23 cellular contexts compared by ENCODE assay signal in genomic region chr9:4171519-4171918, GRCh38.
A peak's percentile ranks its signal among the peaks of the same experiment; 100 is the strongest.
DNase-seq lines count a peak whose midpoint lies in the region; ATAC-seq, FAIRE-seq and TF ChIP-seq lines count a peak whose summit lies in the region.
"Had no signal": no experiment of that assay in that cellular context is flagged by ENCODE, and none has a peak within 500 bp of the region (broad histone marks: within the 10 kb centered on the region; RNA-seq: fewer than 3 reads in every experiment).

No MANE protein-coding gene starts in this region.

- H3K4me3 Mint-ChIP-seq in activated T-helper 17 cell treated with anti-CD3 and anti-CD28 coated beads, Interleukin-2, amount 50 U/mL, for 72 hours = no peak overlapping the region
- H3K4me3 Mint-ChIP-seq: CD4-positive, CD25-positive, alpha-beta regulatory T cell; CD8-positive, alpha-beta memory T cell had no signal

- no peaks in the 10 kb centered on the region for H3K27me3 Mint-ChIP-seq in activated T-helper 17 cell treated with anti-CD3 and anti-CD28 coated beads, Interleukin-2, amount 50 U/mL, for 72 hours
- H3K27me3 Mint-ChIP-seq: CD8-positive, alpha-beta memory T cell had no signal

- FAIRE-seq in small intestine (lab: Jason Lieb, UNC) = no peak
- FAIRE-seq: GM12891, GM19239 had no signal

- H3K4me1 Mint-ChIP-seq in activated T-helper 17 cell treated with anti-CD3 and anti-CD28 coated beads, Interleukin-2, amount 50 U/mL, for 72 hours = no peaks in the 10 kb centered on the region
- H3K4me1 Mint-ChIP-seq: CD4-positive, CD25-positive, alpha-beta regulatory T cell; CD8-positive, alpha-beta memory T cell had no signal

- H3K9me3 ChIP-seq in HEK293 (ENCODE audit: control insufficient read depth, insufficient read depth, low read depth, low read length) (no peaks in the 10 kb centered on the region), colonic mucosa (no peaks in the 10 kb centered on the region), mucosa of descending colon (no peaks in the 10 kb centered on the region), small intestine (ENCODE audit: control insufficient read depth, low read depth) (no peaks in the 10 kb centered on the region)
- H3K9me3 ChIP-seq: BE2C had no signal

- H3K27me3 ChIP-seq in colonic mucosa (no peaks in the 10 kb centered on the region), small intestine (ENCODE audit: control insufficient read depth in 2 of 2, insufficient read depth in 2 of 2, low read length in 2 of 2) (no peaks in the 10 kb centered on the region)
- H3K27me3 ChIP-seq: BE2C had no signal

- peaks cover 8% of the 10 kb centered on the region for H3K4me1 ChIP-seq in HEK293 (ENCODE audit: control insufficient read depth, insufficient read depth, low read length)
- H3K4me1 ChIP-seq in colonic mucosa = no peaks in the 10 kb centered on the region
- H3K4me1 ChIP-seq in mucosa of descending colon (ENCODE audit: low read depth) = peaks cover 37% of the 10 kb centered on the region
- H3K4me1 ChIP-seq in small intestine (ENCODE audit: control insufficient read depth in 2 of 2, insufficient read depth in 1 of 2, low read depth in 1 of 2, low read length in 1 of 2) = no peaks in the 10 kb centered on the region
- H3K4me1 ChIP-seq: BE2C had no signal

- CTCF ChIA-PET in HEK293 (lab: Yijun Ruan, JAX) = interaction anchor here (0.5 to 1.4 kb wide), 5 partner anchors 9 to 139 kb away, joined by 3 to 4 read pairs (median 4); no protein-coding TSS in a partner anchor

- intact Hi-C loops in colonic mucosa (cut with DNase I) = loop anchor here (5.0 to 10.0 kb wide), 2 partner anchors 34 to 113 kb away; no protein-coding TSS in a partner anchor
- intact Hi-C loops in mucosa of descending colon (cut with DNase I, micrococcal nuclease) = no loop called here

- ATAC-seq in mucosa of descending colon = peak; percentile 89
- ATAC-seq in activated T-helper 17 cell treated with anti-CD3 and anti-CD28 coated beads, Interleukin-2, amount 50 U/mL, for 72 hours (replicated peaks) = no peak
- ATAC-seq in GM21526 (IDR thresholded peaks at IDR 0.05; ENCODE audit: low FRiP score, unreplicated experiment) = no peak
- ATAC-seq: HCT116 had no signal

- no peak overlapping the region for H3K9ac ChIP-seq in colonic mucosa (ENCODE audit: low read depth in 2 of 2, low read length in 2 of 2)

- POLR2A ChIA-PET in HEK293 (lab: Yijun Ruan, JAX) = no interaction called here

- H3K27ac Mint-ChIP-seq in activated T-helper 17 cell treated with anti-CD3 and anti-CD28 coated beads, Interleukin-2, amount 50 U/mL, for 72 hours = no peak overlapping the region
- H3K27ac Mint-ChIP-seq: CD4-positive, CD25-positive, alpha-beta regulatory T cell; CD8-positive, alpha-beta memory T cell had no signal

- H3K36me3 ChIP-seq in HEK293 (ENCODE audit: control insufficient read depth in 2 of 2, insufficient read depth in 1 of 2, low read length in 2 of 2) (no peaks in the 10 kb centered on the region), colonic mucosa (no peaks in the 10 kb centered on the region), mucosa of descending colon (ENCODE audit: low read depth) (no peaks in the 10 kb centered on the region), small intestine (ENCODE audit: control insufficient read depth in 2 of 2, insufficient read depth in 2 of 2, low read length in 2 of 2) (no peaks in the 10 kb centered on the region)
- H3K36me3 ChIP-seq: BE2C had no signal

- no peak for DNase-seq in colonic mucosa
- no peak for DNase-seq in mucosa of descending colon
- DNase-seq in small intestine = peak; percentile 20
- no peak for DNase-seq in coronary artery (ENCODE audit: low spot score)
- DNase-seq in NCI-H2081 treated with DMSO at 0.1 percent for 48 hours (lab: John Stamatoyannopoulos, UW) = no peak
- DNase-seq: ACHN; BE2C; C1 segment of cervical spinal cord; CD4-positive, CD25-positive, alpha-beta regulatory T cell; CD8-positive, alpha-beta memory T cell; COR-L47; DMS 273 treated with DMSO at 0.1 percent for 48 hours; DMS53; DND-41; EL; GOT3; H7 had no signal

- no peak for TF ChIP-seq CTCF in HEK293 (tag by site-specific recombination; IDR thresholded peaks at IDR 0.05)
- TF ChIP-seq CTCF in colonic mucosa (IDR thresholded peaks at IDR 0.05) = no peak
- no peak for TF ChIP-seq CTCF in mucosa of descending colon (IDR thresholded peaks at IDR 0.05)
- no peak for TF ChIP-seq CTCF in coronary artery (IDR thresholded peaks at IDR 0.05)

- H3K36me3 Mint-ChIP-seq in activated T-helper 17 cell treated with anti-CD3 and anti-CD28 coated beads, Interleukin-2, amount 50 U/mL, for 72 hours (ENCODE audit: low read depth) = no peaks in the 10 kb centered on the region
- H3K36me3 Mint-ChIP-seq: CD4-positive, CD25-positive, alpha-beta regulatory T cell; CD8-positive, alpha-beta memory T cell had no signal

- H3K9me3 Mint-ChIP-seq in activated T-helper 17 cell treated with anti-CD3 and anti-CD28 coated beads, Interleukin-2, amount 50 U/mL, for 72 hours = no peaks in the 10 kb centered on the region
- H3K9me3 Mint-ChIP-seq: CD4-positive, CD25-positive, alpha-beta regulatory T cell had no signal

- H3K27ac ChIP-seq in HEK293 (ENCODE audit: extremely low read depth, low read depth, low read length) (no peak overlapping the region), colonic mucosa (peak overlapping the region; percentile 34), small intestine (ENCODE audit: low read depth in 1 of 2, low read length in 1 of 2) (no peak overlapping the region), coronary artery (no peak overlapping the region)

- WGBS in small intestine, 3 donors = 9 to 56% (median 22%) methylated on average over 4 of the region's 4 CpGs

- H3K4me3 ChIP-seq in HEK293 (ENCODE audit: low read depth, low read length) = no peak overlapping the region
- H3K4me3 ChIP-seq in colonic mucosa = no peak overlapping the region
- no peak overlapping the region for H3K4me3 ChIP-seq in mucosa of descending colon
- H3K4me3 ChIP-seq in small intestine (ENCODE audit: low read depth in 1 of 2, low read length in 2 of 2) = no peak overlapping the region
- no peak overlapping the region for H3K4me3 ChIP-seq in coronary artery

TF ChIP-seq in HEK293, 187 proteins besides CTCF, POLR2A, EP300 and RAD21 (continues in another document):
- no peak for TF ChIP-seq ZNF768 (tag by site-specific recombination; IDR thresholded peaks at IDR 0.05)
- peak; percentile 92 for TF ChIP-seq ZNF843 (tag by site-specific recombination; IDR thresholded peaks at IDR 0.05)
- TF ChIP-seq KLF8 (tag by site-specific recombination; IDR thresholded peaks at IDR 0.05) = 0 out of 2 replicates have a peak, but pooled peaks have one; percentile 22
- TF ChIP-seq GLI4 (tag by site-specific recombination; IDR thresholded peaks at IDR 0.05) = no peak
- TF ChIP-seq, protein P1, sequence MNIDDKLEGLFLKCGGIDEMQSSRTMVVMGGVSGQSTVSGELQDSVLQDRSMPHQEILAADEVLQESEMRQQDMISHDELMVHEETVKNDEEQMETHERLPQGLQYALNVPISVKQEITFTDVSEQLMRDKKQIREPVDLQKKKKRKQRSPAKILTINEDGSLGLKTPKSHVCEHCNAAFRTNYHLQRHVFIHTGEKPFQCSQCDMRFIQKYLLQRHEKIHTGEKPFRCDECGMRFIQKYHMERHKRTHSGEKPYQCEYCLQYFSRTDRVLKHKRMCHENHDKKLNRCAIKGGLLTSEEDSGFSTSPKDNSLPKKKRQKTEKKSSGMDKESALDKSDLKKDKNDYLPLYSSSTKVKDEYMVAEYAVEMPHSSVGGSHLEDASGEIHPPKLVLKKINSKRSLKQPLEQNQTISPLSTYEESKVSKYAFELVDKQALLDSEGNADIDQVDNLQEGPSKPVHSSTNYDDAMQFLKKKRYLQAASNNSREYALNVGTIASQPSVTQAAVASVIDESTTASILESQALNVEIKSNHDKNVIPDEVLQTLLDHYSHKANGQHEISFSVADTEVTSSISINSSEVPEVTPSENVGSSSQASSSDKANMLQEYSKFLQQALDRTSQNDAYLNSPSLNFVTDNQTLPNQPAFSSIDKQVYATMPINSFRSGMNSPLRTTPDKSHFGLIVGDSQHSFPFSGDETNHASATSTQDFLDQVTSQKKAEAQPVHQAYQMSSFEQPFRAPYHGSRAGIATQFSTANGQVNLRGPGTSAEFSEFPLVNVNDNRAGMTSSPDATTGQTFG (tag by site-specific recombination; IDR thresholded peaks at IDR 0.05; ENCODE audit: borderline replicate concordance) = no peak
- TF ChIP-seq ZNF114 (tag by site-specific recombination; IDR thresholded peaks at IDR 0.05) = no peak
- no peak for TF ChIP-seq ZNF791 (tag by site-specific recombination; IDR thresholded peaks at IDR 0.05)
- TF ChIP-seq ZNF629 (tag by site-specific recombination; IDR thresholded peaks at IDR 0.05) = peak; percentile 64
- 0 out of 2 replicates have a peak, but pooled peaks have one; percentile 22 for TF ChIP-seq ZNF639 (tag by site-specific recombination; IDR thresholded peaks at IDR 0.05)
- TF ChIP-seq HOXC10 (CRISPR knock-in tag; IDR thresholded peaks at IDR 0.05) = no peak
- TF ChIP-seq PRDM6 (tag by site-specific recombination; IDR thresholded peaks at IDR 0.05) = peak; percentile 68
- TF ChIP-seq ZFHX2 (tag by site-specific recombination; conservative IDR thresholded peaks at IDR 0.05) = no peak
- peak; percentile 67 for TF ChIP-seq ZEB2 (tag by site-specific recombination; IDR thresholded peaks at IDR 0.05)
- no peak for TF ChIP-seq ZNF221 (tag by site-specific recombination; IDR thresholded peaks at IDR 0.05; ENCODE audit: borderline replicate concordance)
